ENCODE assay signal across 8 cellular contexts in genomic region chr6:28634758-28635546, GRCh38.
DNase-seq lines count a peak whose midpoint lies in the region; ATAC-seq and TF ChIP-seq lines count a peak whose summit lies in the region.

No MANE protein-coding gene starts in this region.

- H3K9me3 ChIP-seq in NT2/D1 (ENCODE audit: insufficient read depth, low read length) (peaks cover 8% of the 10 kb centered on the region; the same call in 1 of the 2 replicates), Karpas-422 (ENCODE audit: low read length) (no peaks in the 10 kb centered on the region)

- no peak overlapping the region for H2AFZ ChIP-seq in Karpas-422 (ENCODE audit: low read length)

- DNase-seq in GM10266 (ENCODE audit: extremely low spot score) (peak; percentile 43), NT2/D1 (ENCODE audit: low read depth, low spot score) (no peak), epithelial cell of esophagus (ENCODE audit: low read depth) (no peak), occipital lobe (lab: John Stamatoyannopoulos, UW) (peak; percentile 60), Karpas-422 (no peak)
- no peak for DNase-seq in stimulated activated naive CD4-positive, alpha-beta T cell (lab: John Stamatoyannopoulos, UW)

- TF ChIP-seq CTCF in GM10266 (IDR thresholded peaks at IDR 0.05; ENCODE audit: control insufficient read depth, insufficient read depth, low read depth, missing control alignments) (no peak), epithelial cell of esophagus (IDR thresholded peaks at IDR 0.05; ENCODE audit: insufficient read depth, low read depth, low read length, missing control alignments) (no peak)

- no peaks in the 10 kb centered on the region for H3K36me3 ChIP-seq in NT2/D1 (ENCODE audit: insufficient read depth, insufficient read length, low read length)
- no peaks in the 10 kb centered on the region for H3K36me3 ChIP-seq in Karpas-422 (ENCODE audit: insufficient read depth, low read length)

- H4K20me1 ChIP-seq in Karpas-422 (ENCODE audit: insufficient read depth, low read depth, low read length), result no peaks in the 10 kb centered on the region

- H3K9ac ChIP-seq in NT2/D1 (ENCODE audit: insufficient read length, low read depth), result peak overlapping the region; percentile 56
- H3K9ac ChIP-seq in Karpas-422 (ENCODE audit: low read length), result no peak overlapping the region

- no peak overlapping the region for H3K27ac ChIP-seq in Karpas-422 (ENCODE audit: low read length)

- ATAC-seq in HG03097 (IDR thresholded peaks at IDR 0.05; ENCODE audit: low FRiP score, unreplicated experiment) (no peak), HG03342 (IDR thresholded peaks at IDR 0.05; ENCODE audit: unreplicated experiment) (no peak)

- H3K4me1 ChIP-seq in NT2/D1 (ENCODE audit: insufficient read depth, insufficient read length) (no peaks in the 10 kb centered on the region), Karpas-422 (ENCODE audit: low read length) (no peaks in the 10 kb centered on the region)

- peak overlapping the region; percentile 55 for H3K4me3 ChIP-seq in NT2/D1 (ENCODE audit: insufficient read length, low read depth)
- peak overlapping the region; percentile 43 for H3K4me3 ChIP-seq in epithelial cell of esophagus (ENCODE audit: low read length)
- no peak overlapping the region for H3K4me3 ChIP-seq in Karpas-422 (ENCODE audit: low read length)

- peaks cover 47% of the 10 kb centered on the region for H3K27me3 ChIP-seq in NT2/D1 (ENCODE audit: insufficient read depth, insufficient read length)
- no peaks in the 10 kb centered on the region for H3K27me3 ChIP-seq in Karpas-422 (ENCODE audit: low read length)

- H3K9me2 ChIP-seq in Karpas-422 (replicated peaks; ENCODE audit: insufficient read depth, low read length), result no peaks in the 10 kb centered on the region

- H3K4me2 ChIP-seq in Karpas-422 (ENCODE audit: low read depth, low read length, poor library complexity, severe bottlenecking), result no peak overlapping the region

- H3K79me2 ChIP-seq in Karpas-422 (ENCODE audit: low read length), result no peaks in the 10 kb centered on the region

Comparison
In these comparisons a context has a peak if more than half of its experiments do, and no peak if none do; other contexts are left out.
1. DNase-seq: peak in GM10266 (single experiment) and occipital lobe (single experiment); none in NT2/D1 (single experiment), epithelial cell of esophagus (single experiment), stimulated activated naive CD4-positive, alpha-beta T cell (0 of 6) and Karpas-422 (single experiment).